ENCODE assay signal across 8 cellular contexts in the genomic region with DNA sequence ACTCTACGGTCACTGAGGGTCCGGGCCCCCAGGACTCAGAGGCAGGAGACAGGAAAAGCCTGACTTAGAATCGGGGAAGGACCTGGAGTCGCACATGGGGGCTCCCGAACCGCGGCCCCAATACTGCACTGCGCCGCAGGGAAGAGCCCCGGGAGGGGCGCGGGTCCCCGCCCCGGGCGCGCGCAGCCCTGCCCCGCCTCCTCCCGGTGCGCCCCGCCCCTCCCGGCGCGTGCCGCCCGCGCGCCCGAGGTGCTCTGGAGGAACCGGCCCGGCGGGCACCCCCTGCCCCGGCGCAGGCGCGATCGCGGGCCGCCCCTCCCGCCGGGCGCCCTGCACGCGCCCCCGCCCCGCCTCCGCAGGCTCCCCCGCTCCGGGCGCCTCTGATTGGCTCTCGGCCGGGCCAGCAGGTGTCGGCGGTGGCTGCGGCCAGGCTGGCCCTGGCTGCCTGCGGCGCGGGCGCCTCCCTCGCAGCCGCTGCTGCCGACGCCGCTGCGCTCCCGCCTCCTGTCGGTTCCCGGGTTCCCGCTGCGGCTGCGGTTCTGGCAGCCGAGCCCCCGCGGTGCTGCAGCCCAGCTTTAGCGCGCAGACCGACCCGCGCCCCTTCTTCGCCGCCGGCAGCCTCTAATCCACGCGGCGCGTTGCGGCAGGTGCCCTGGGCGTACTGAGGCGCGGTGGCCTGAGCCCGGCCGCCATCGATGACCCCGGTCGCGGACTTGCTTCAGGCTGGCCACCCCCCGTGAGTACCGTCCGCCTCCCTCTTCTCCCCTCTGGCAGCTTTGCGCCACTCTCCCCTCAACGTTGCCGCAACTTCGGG. TPM values are rescaled to one million over a fixed set of nuclear protein-coding genes. Genes with fewer than 3 reads are reported as not detected.
A peak's percentile ranks its signal among the peaks of the same experiment; 100 is the strongest.
DNase-seq lines count a peak whose midpoint lies in the region; ATAC-seq and TF ChIP-seq lines count a peak whose summit lies in the region.

A gene (plus strand): TSS at position 429 of the 814 bp plus-strand sequence. CDS start 91,208 bp downstream, outside the sequence.

- peaks cover 54% of the 10 kb centered on the region for H3K27me3 Mint-ChIP-seq in activated CD8-positive, alpha-beta T cell treated with anti-CD3 and anti-CD28 coated beads, Interleukin-2, amount 10 ng/mL, durations not matched to agents 7 days and 5 days (ENCODE audit: low read depth)
- peaks cover 65% of the 10 kb centered on the region for H3K27me3 Mint-ChIP-seq in osteocyte (ENCODE audit: unreplicated experiment)

- ATAC-seq in HG02642 (IDR thresholded peaks at IDR 0.05; ENCODE audit: poor library complexity, unreplicated experiment): peak; percentile 83
- peak; percentile 58 for ATAC-seq in activated CD8-positive, alpha-beta T cell treated with anti-CD3 and anti-CD28 coated beads, Interleukin-2, amount 10 ng/mL, durations not matched to agents 7 days and 5 days

- peaks cover 94% of the 10 kb centered on the region for H3K27me3 ChIP-seq in cardiac muscle cell

- peak within 1 kb of the TSS; percentile 57 for H3K4me3 Mint-ChIP-seq in activated CD8-positive, alpha-beta T cell treated with anti-CD3 and anti-CD28 coated beads, Interleukin-2, amount 10 ng/mL, durations not matched to agents 7 days and 5 days
- peak within 1 kb of the TSS; percentile 74 for H3K4me3 Mint-ChIP-seq in osteocyte (ENCODE audit: unreplicated experiment)

- DNase-seq in stimulated activated CD4-positive, alpha-beta T cell treated with anti-CD3 and anti-CD28 coated beads, Interleukin-15, amount 100 ng/mL, for 24 hours: peak; percentile 35
- no peak for DNase-seq in stimulated activated CD4-positive, alpha-beta T cell treated with anti-CD3 and anti-CD28 coated beads, Interleukin-4, amount 100 ng/mL, for 1 hour
- DNase-seq in NCI-H146 treated with DMSO at 0.1 percent for 48 hours (lab: John Stamatoyannopoulos, UW; ENCODE audit: unreplicated experiment) (peak; percentile 25), cardiac muscle cell (ENCODE audit: low read depth in 1 of 2, low spot score in 1 of 2) (peak; percentile 38 to 91), osteocyte (ENCODE audit: extremely low spot score, unreplicated experiment) (no peak)
- no peak for DNase-seq in activated CD8-positive, alpha-beta T cell treated with anti-CD3 and anti-CD28 coated beads, Interleukin-2, amount 10 ng/mL, durations not matched to agents 7 days and 5 days
- DNase-seq in stimulated activated naive CD4-positive, alpha-beta T cell treated with Interleukin-2 at 50 U/mL for 16 hours (lab: John Stamatoyannopoulos, UW): no peak

- H3K9me3 ChIP-seq in cardiac muscle cell (ENCODE audit: low read depth): no peaks in the 10 kb centered on the region

- no peaks in the 10 kb centered on the region for H3K36me3 ChIP-seq in cardiac muscle cell

- TF ChIP-seq CTCF in cardiac muscle cell (IDR thresholded peaks at IDR 0.05; ENCODE audit: low read depth, low read length) (no peak), osteocyte (IDR thresholded peaks at IDR 0.05) (no peak)

- H3K9me3 Mint-ChIP-seq in activated CD8-positive, alpha-beta T cell treated with anti-CD3 and anti-CD28 coated beads, Interleukin-2, amount 10 ng/mL, durations not matched to agents 7 days and 5 days (ENCODE audit: insufficient read depth): no peaks in the 10 kb centered on the region
- H3K9me3 Mint-ChIP-seq in osteocyte (ENCODE audit: unreplicated experiment): no peaks in the 10 kb centered on the region

- H3K4me1 ChIP-seq in cardiac muscle cell (ENCODE audit: low read depth): no peaks in the 10 kb centered on the region

- POLR2A ChIA-PET in activated CD8-positive, alpha-beta T cell treated with anti-CD3 and anti-CD28 coated beads, Interleukin-2, amount 10 ng/mL, durations not matched to agents 7 days and 5 days (lab: Charles Lee): no interaction called here

- peak within 1 kb of the TSS; percentile 55 for H3K4me3 ChIP-seq in cardiac muscle cell

- CTCF ChIA-PET in activated CD8-positive, alpha-beta T cell treated with anti-CD3 and anti-CD28 coated beads, Interleukin-2, amount 10 ng/mL, durations not matched to agents 7 days and 5 days (lab: Charles Lee): no interaction called here

- H3K36me3 Mint-ChIP-seq in activated CD8-positive, alpha-beta T cell treated with anti-CD3 and anti-CD28 coated beads, Interleukin-2, amount 10 ng/mL, durations not matched to agents 7 days and 5 days (ENCODE audit: low read depth): peaks cover 3% of the 10 kb centered on the region
- H3K36me3 Mint-ChIP-seq in osteocyte (ENCODE audit: unreplicated experiment): no peaks in the 10 kb centered on the region

- peaks cover 15% of the 10 kb centered on the region for H3K4me1 Mint-ChIP-seq in activated CD8-positive, alpha-beta T cell treated with anti-CD3 and anti-CD28 coated beads, Interleukin-2, amount 10 ng/mL, durations not matched to agents 7 days and 5 days (ENCODE audit: low read depth)
- peaks cover 23% of the 10 kb centered on the region for H3K4me1 Mint-ChIP-seq in osteocyte (ENCODE audit: unreplicated experiment)

- no peak within 1 kb of the TSS for H3K27ac Mint-ChIP-seq in activated CD8-positive, alpha-beta T cell treated with anti-CD3 and anti-CD28 coated beads, Interleukin-2, amount 10 ng/mL, durations not matched to agents 7 days and 5 days
- H3K27ac Mint-ChIP-seq in osteocyte (ENCODE audit: unreplicated experiment): no peak within 1 kb of the TSS

- no peak within 1 kb of the TSS for H3K27ac ChIP-seq in cardiac muscle cell

RNA-seq across cellular contexts. Expression of the gene that starts here (rescaled TPM):
- not detected for total RNA-seq in activated CD8-positive, alpha-beta T cell treated with anti-CD3 and anti-CD28 coated beads, Interleukin-2, amount 10 ng/mL, durations not matched to agents 7 days and 5 days
- total RNA-seq in cardiac muscle cell (0.21 and 0.36 TPM in 2 replicates), osteocyte (0.24 and 0.62 TPM in 2 replicates)
- polyA plus RNA-seq in cardiac muscle cell: 0.55 and 0.60 TPM in 2 replicates

Comparison
In these comparisons a context has a peak if more than half of its experiments do, and no peak if none do; other contexts are left out.
1. DNase-seq: peak in stimulated activated CD4-positive, alpha-beta T cell treated with anti-CD3 and anti-CD28 coated beads, Interleukin-15, amount 100 ng/mL, for 24 hours (single experiment) and NCI-H146 treated with DMSO at 0.1 percent for 48 hours (single experiment); none in stimulated activated CD4-positive, alpha-beta T cell treated with anti-CD3 and anti-CD28 coated beads, Interleukin-4, amount 100 ng/mL, for 1 hour (single experiment), activated CD8-positive, alpha-beta T cell treated with anti-CD3 and anti-CD28 coated beads, Interleukin-2, amount 10 ng/mL, durations not matched to agents 7 days and 5 days (single experiment), osteocyte (single experiment) and stimulated activated naive CD4-positive, alpha-beta T cell treated with Interleukin-2 at 50 U/mL for 16 hours (single experiment).
2. Peak in ATAC-seq in activated CD8-positive, alpha-beta T cell treated with anti-CD3 and anti-CD28 coated beads, Interleukin-2, amount 10 ng/mL, durations not matched to agents 7 days and 5 days; RNA of the gene not detected or under 1 TPM.
3. Peak in DNase-seq and H3K4me3 ChIP-seq in cardiac muscle cell; RNA of the gene not detected or under 1 TPM.